ENCODE assay signal across 1 cellular context in the genomic region with DNA sequence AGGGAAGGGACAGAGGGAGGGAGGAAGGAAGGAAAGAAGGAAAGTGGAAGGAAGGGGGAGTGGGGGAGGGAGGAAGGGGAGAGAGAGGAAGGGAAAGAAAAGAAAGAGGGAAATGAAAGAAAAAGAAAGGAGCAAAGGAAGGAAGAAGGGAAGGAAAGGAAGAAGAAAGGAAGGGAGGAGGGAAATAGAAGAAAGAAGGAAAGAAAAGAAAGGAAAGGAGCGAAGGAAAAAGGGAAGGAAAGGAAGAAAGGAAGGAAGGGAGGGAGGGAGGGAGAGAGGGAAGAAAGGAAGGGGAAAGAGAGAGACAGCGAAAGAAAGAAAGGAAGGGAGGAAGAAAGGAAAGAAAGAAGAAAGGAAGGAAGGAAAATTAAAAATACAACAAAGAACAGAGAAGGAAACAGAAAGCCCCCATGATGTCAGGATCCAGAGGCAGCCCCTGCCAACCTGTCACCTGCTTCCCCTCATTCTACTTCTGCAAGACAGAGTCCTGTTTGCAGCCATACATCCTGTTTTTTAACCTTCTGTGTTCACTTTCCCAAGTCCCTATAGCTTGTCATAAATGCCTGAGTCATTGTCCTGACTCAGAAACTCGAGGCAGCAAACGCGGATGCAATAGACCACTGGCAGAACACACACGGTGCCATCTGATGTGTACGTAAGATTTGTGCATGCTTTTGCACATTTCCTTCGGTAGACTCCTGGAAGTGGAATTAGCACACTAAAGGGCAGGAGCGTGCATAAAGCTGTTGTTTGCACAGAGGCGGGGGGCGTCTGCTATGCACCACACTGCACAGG.
TF ChIP-seq lines count a peak whose summit lies in the region.

No MANE protein-coding gene starts in this region.

TF ChIP-seq in IMR-90, 13 proteins besides CTCF, POLR2A, EP300 and RAD21 (continued from another document):
- TF ChIP-seq, protein P1, sequence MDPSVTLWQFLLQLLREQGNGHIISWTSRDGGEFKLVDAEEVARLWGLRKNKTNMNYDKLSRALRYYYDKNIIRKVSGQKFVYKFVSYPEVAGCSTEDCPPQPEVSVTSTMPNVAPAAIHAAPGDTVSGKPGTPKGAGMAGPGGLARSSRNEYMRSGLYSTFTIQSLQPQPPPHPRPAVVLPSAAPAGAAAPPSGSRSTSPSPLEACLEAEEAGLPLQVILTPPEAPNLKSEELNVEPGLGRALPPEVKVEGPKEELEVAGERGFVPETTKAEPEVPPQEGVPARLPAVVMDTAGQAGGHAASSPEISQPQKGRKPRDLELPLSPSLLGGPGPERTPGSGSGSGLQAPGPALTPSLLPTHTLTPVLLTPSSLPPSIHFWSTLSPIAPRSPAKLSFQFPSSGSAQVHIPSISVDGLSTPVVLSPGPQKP (IDR thresholded peaks at IDR 0.05; ENCODE audit: borderline replicate concordance, low read depth, low read length): no peak
TF ChIP-seq in IMR-90: peak in this region for 0.
